Comparison of ENCODE assay signal across 18 cellular contexts in the genomic region with DNA sequence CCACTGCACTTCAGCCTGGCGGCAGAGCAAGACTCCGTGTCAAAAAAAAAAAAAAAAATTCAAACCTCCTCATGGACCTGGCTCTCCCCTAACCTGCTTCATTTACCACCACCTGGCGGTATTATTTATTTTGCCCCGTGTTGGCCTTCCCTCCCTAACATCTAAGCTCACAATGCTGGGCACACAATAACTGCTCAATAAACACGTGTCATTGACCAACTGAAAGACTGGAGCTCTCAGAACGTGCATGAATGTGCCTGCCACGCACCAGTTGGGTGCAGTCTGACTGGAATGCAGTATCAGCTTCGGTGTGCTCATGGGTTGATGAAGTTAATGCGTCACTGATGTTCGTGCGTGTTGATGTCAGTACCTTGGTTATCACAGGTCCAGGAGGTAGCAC.
DNase-seq lines count a peak whose midpoint lies in the region; FAIRE-seq and TF ChIP-seq lines count a peak whose summit lies in the region.
"Had no signal": no experiment of that assay in that cellular context is flagged by ENCODE, and none has a peak within 500 bp of the region (broad histone marks: within the 10 kb centered on the region; RNA-seq: fewer than 3 reads in every experiment).

No MANE protein-coding gene starts in this region.

- CTCF ChIA-PET in HEK293 (lab: Yijun Ruan, JAX) (interaction anchor here (0.6 to 3.1 kb wide), 3 partner anchors 69 to 819 kb away, joined by 3 to 20 read pairs (median 4); no protein-coding TSS in a partner anchor), RWPE1 (lab: Yijun Ruan, JAX) (interaction anchor here (0.5 kb wide), 1 partner anchor 1659 kb away, joined by 3 read pairs; no protein-coding TSS in a partner anchor)

- H3K4me1 ChIP-seq in HEK293 (ENCODE audit: control insufficient read depth, insufficient read depth, low read length) (no peaks in the 10 kb centered on the region), esophagus muscularis mucosa (peaks cover 0 to 5% (median 2%) of the 10 kb centered on the region in 4 donors)
- H3K4me1 ChIP-seq: HAP-1 had no signal

- TF ChIP-seq EP300 in esophagus muscularis mucosa (IDR thresholded peaks at IDR 0.05): no peak

- POLR2A ChIA-PET in HEK293 (lab: Yijun Ruan, JAX): interaction anchor here (0.6 kb wide), 2 partner anchors 278 to 783 kb away, joined by 3 read pairs; no protein-coding TSS in a partner anchor
- POLR2A ChIA-PET in RWPE1 (lab: Yijun Ruan, JAX; ENCODE audit: low non-redundant PET): no interaction called here

- H3K4me3 ChIP-seq in HEK293 (ENCODE audit: low read depth, low read length) (no peak overlapping the region), bronchial epithelial cell (ENCODE audit: low read depth, low read length) (no peak overlapping the region), esophagus muscularis mucosa (no peak overlapping the region)
- H3K4me3 ChIP-seq: HAP-1 had no signal

- DNase-seq in HTR-8/SVneo (ENCODE audit: insufficient read length, low spot score) (no peak), bronchial epithelial cell (ENCODE audit: low read depth) (no peak), RWPE1 (ENCODE audit: low spot score) (no peak), esophagus muscularis mucosa (ENCODE audit: extremely low spot score) (no peak), hypothalamus (lab: John Stamatoyannopoulos, UW) (no peak)
- DNase-seq: C1 segment of cervical spinal cord; Calu3; CD4-positive, alpha-beta memory T cell; COR-L47; DMS53; DMS79 treated with DMSO at 0.1 percent for 48 hours; GF-D8; GOT3 had no signal

- no peak for TF ChIP-seq CTCF in HEK293 (tag by site-specific recombination; IDR thresholded peaks at IDR 0.05)
- no peak for TF ChIP-seq CTCF in bronchial epithelial cell (IDR thresholded peaks at IDR 0.05; ENCODE audit: insufficient read depth, low read length, severe bottlenecking)
- no peak for TF ChIP-seq CTCF in RWPE1 (conservative IDR thresholded peaks at IDR 0.05; ENCODE audit: low read depth)
- TF ChIP-seq CTCF in esophagus muscularis mucosa (IDR thresholded peaks at IDR 0.05): no peak

- peaks cover 0 to 6% of the 10 kb centered on the region in 2 experiments; a peak in 2 of 3 replicates for H3K36me3 ChIP-seq in HEK293 (ENCODE audit: control insufficient read depth in 2 of 2, insufficient read depth in 1 of 2, low read length in 2 of 2)
- no peaks in the 10 kb centered on the region for H3K36me3 ChIP-seq in bronchial epithelial cell (ENCODE audit: control insufficient read depth, insufficient read depth, low read length)
- H3K36me3 ChIP-seq in esophagus muscularis mucosa: peaks cover 0 to 3% (median 0%) of the 10 kb centered on the region in 4 donors
- H3K36me3 ChIP-seq: HAP-1 had no signal

- H3K27me3 ChIP-seq in bronchial epithelial cell (ENCODE audit: control insufficient read depth, insufficient read depth, low read length) (no peaks in the 10 kb centered on the region), esophagus muscularis mucosa (peaks cover 0 to 5% (median 0%) of the 10 kb centered on the region in 4 donors)

- H3K27ac ChIP-seq in HEK293 (ENCODE audit: extremely low read depth, low read depth, low read length) (no peak overlapping the region), RWPE1 (no peak overlapping the region), esophagus muscularis mucosa (replicated peaks in 1 of 4) (no peak overlapping the region)

- H3K9me3 ChIP-seq in HEK293 (ENCODE audit: control insufficient read depth, insufficient read depth, low read depth, low read length) (no peaks in the 10 kb centered on the region), esophagus muscularis mucosa (no peaks in the 10 kb centered on the region)
- H3K9me3 ChIP-seq: HAP-1 had no signal

- peak; percentile 68 for FAIRE-seq in HTR-8/SVneo (lab: Jason Lieb, UNC)
- peak; percentile 70 for FAIRE-seq in bronchial epithelial cell (lab: Jason Lieb, UNC)
- FAIRE-seq: GM12891, GM18507, H54 had no signal

- TF ChIP-seq POLR2A in esophagus muscularis mucosa (IDR thresholded peaks at IDR 0.05; ENCODE audit: low read depth): no peak

- WGBS in esophagus muscularis mucosa: 92% methylated on average over 11 of the region's 11 CpGs

- intact Hi-C loops in esophagus muscularis mucosa (cut with DNase I): loop anchor here (10.0 kb wide), 1 partner anchor 191 kb away; no protein-coding TSS in a partner anchor

TF ChIP-seq in HEK293, 187 proteins besides CTCF, POLR2A, EP300 and RAD21:
- TF ChIP-seq ZNF664 (tag by site-specific recombination; IDR thresholded peaks at IDR 0.05) (peak; percentile 69; the same call in 1 of the 2 replicates), ZNF37A (tag by site-specific recombination; IDR thresholded peaks at IDR 0.05) (no peak), ZNF529 (tag by site-specific recombination; IDR thresholded peaks at IDR 0.05; ENCODE audit: insufficient replicate concordance) (no peak)
